Comparison of ENCODE assay signal across 30 cellular contexts in genomic region chr20:51623255-51623654, GRCh38.
"Had no signal": no experiment of that assay in that cellular context is flagged by ENCODE, and none has a peak within 500 bp of the region (broad histone marks: within the 10 kb centered on the region; RNA-seq: fewer than 3 reads in every experiment).

No MANE protein-coding gene starts in this region.

- H3K9me3 Mint-ChIP-seq: naive thymus-derived CD4-positive, alpha-beta T cell; natural killer cell; nephron; neural progenitor cell; stimulated activated naive CD8-positive, alpha-beta T cell treated with anti-CD3 and anti-CD28 coated beads, Interleukin-15, amount 100 ng/mL, for 72 hours; type B pancreatic cell had no signal

- DNase-seq: naive thymus-derived CD4-positive, alpha-beta T cell; natural killer cell; occipital lobe; ovary; psoas muscle; right cardiac atrium; spleen; stimulated activated CD4-positive, alpha-beta T cell treated with anti-CD3 and anti-CD28 coated beads, Interleukin-12 subunit alpha, Interleukin-12 subunit beta, amount 100 ng/mL, for 4 hours; stimulated activated CD4-positive, alpha-beta T cell treated with anti-CD3 and anti-CD28 coated beads, Interleukin-1b, Interleukin-23, amount 100 ng/mL, for 48 hours; stimulated activated CD4-positive, alpha-beta T cell treated with anti-CD3 and anti-CD28 coated beads, Interleukin-4, amount 100 ng/mL, for 1 hour; stimulated activated CD4-positive, alpha-beta T cell treated with anti-CD3 and anti-CD28 coated beads, Interleukin-4, amount 100 ng/mL, for 4 hours; stimulated activated CD8-positive, alpha-beta memory T cell treated with anti-CD3 and anti-CD28 coated beads, Interleukin-4, amount 100 ng/mL, for 48 hours; stimulated activated naive CD4-positive, alpha-beta T cell; stimulated activated naive CD8-positive, alpha-beta T cell treated with anti-CD3 and anti-CD28 coated beads, Interleukin-15, amount 100 ng/mL, for 72 hours; stimulated activated naive CD8-positive, alpha-beta T cell treated with anti-CD3 and anti-CD28 coated beads, Interleukin-15, Interleukin-2, amounts not matched to agents 100 U/mL and 50 U/mL, for 24 hours; substantia nigra; testis; tibial artery; transverse colon; upper lobe of right lung; uterus had no signal

- H2AFZ ChIP-seq: neural progenitor cell, parathyroid adenoma had no signal

- H3K27ac ChIP-seq: neural progenitor cell, ovary, parathyroid adenoma, psoas muscle, skin epidermis, spleen, suprapubic skin, testis, tibial artery, transverse colon, upper lobe of right lung, uterus had no signal

- H3K36me3 Mint-ChIP-seq: naive thymus-derived CD4-positive, alpha-beta T cell had no signal

- H3K36me3 ChIP-seq: neural progenitor cell, ovary, uterus had no signal

- H3K4me2 ChIP-seq: neural progenitor cell, smooth muscle cell had no signal

- H3K27ac Mint-ChIP-seq: naive thymus-derived CD4-positive, alpha-beta T cell; natural killer cell; nephron; neural progenitor cell; progenitor cell of endocrine pancreas; type B pancreatic cell had no signal

- H3K79me2 ChIP-seq: parathyroid adenoma had no signal

- H3K9me3 ChIP-seq: ovary, psoas muscle, spleen, suprapubic skin, testis, tibial artery, transverse colon, upper lobe of right lung, uterus had no signal

- H3K4me1 ChIP-seq: parathyroid adenoma, psoas muscle, suprapubic skin, testis, tibial artery, transverse colon, upper lobe of right lung, uterus had no signal

- ATAC-seq: naive thymus-derived CD4-positive, alpha-beta T cell; natural killer cell; psoas muscle; right cardiac atrium; sciatic nerve; stimulated activated naive CD8-positive, alpha-beta T cell treated with anti-CD3 and anti-CD28 coated beads, Interleukin-15, amount 100 ng/mL, for 72 hours; stimulated activated naive CD8-positive, alpha-beta T cell treated with anti-CD3 and anti-CD28 coated beads, Interleukin-15, Interleukin-2, amounts not matched to agents 100 U/mL and 50 U/mL, for 24 hours; upper lobe of right lung had no signal

- H3K4me3 ChIP-seq: neural progenitor cell, ovary, psoas muscle, skin epidermis, smooth muscle cell, spleen, suprapubic skin, testis, tibial artery, transverse colon, upper lobe of right lung, uterus had no signal

- H3K4me1 Mint-ChIP-seq: naive thymus-derived CD4-positive, alpha-beta T cell; natural killer cell; stimulated activated naive CD8-positive, alpha-beta T cell treated with anti-CD3 and anti-CD28 coated beads, Interleukin-15, amount 100 ng/mL, for 72 hours had no signal

- H3K27me3 ChIP-seq: neural progenitor cell, ovary, suprapubic skin, testis, tibial artery, transverse colon, upper lobe of right lung, uterus had no signal

- H3K4me3 Mint-ChIP-seq: naive thymus-derived CD4-positive, alpha-beta T cell; natural killer cell; nephron; neural progenitor cell; stimulated activated naive CD8-positive, alpha-beta T cell treated with anti-CD3 and anti-CD28 coated beads, Interleukin-15, amount 100 ng/mL, for 72 hours; type B pancreatic cell had no signal

- H3K9ac ChIP-seq: neural progenitor cell, parathyroid adenoma had no signal
